Comparison of ENCODE assay signal across 15 cellular contexts in the genomic region with DNA sequence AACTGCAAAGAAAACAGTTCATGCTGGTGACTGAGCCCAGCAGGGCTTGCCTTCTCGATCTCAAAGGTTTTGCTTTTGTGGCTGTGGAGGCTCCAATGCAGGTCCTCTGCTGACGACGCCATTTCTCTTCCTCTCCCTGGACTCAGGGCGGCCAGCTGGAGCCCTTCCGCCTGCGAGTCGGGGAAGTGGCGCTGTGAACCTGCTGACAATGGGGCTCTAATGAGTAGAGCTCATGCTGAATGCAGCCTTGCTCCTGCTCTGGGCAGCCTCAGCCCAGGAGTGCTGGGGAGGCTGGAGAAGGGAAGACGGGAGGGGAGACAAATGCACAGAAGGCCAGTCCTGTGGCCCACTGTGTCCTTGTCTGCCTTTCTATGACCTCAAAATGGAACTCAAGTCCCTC.
"Had no signal": no experiment of that assay in that cellular context is flagged by ENCODE, and none has a peak within 500 bp of the region (broad histone marks: within the 10 kb centered on the region; RNA-seq: fewer than 3 reads in every experiment).

No MANE protein-coding gene starts in this region.

- H3K27ac Mint-ChIP-seq: activated T-helper 1 cell treated with anti-CD3 and anti-CD28 coated beads, Interleukin-12 subunit alpha, Interleukin-12 subunit beta, Interleukin-2, Interleukin-4 antibody, amounts not matched to agents 30 ng/mL and 10 ng/mL and 1 ng/mL, durations not matched to agents 14 hours and 24 hours and 36 hours had no signal

- H3K9me3 ChIP-seq: left ventricle myocardium inferior, vagina had no signal

- H3K9me3 Mint-ChIP-seq: activated T-helper 1 cell treated with anti-CD3 and anti-CD28 coated beads, Interleukin-12 subunit alpha, Interleukin-12 subunit beta, Interleukin-2, Interleukin-4 antibody, amounts not matched to agents 30 ng/mL and 10 ng/mL and 1 ng/mL, durations not matched to agents 14 hours and 24 hours and 36 hours; naive thymus-derived CD4-positive, alpha-beta T cell had no signal

- FAIRE-seq: astrocyte, endometrium, frontal cortex, keratinocyte had no signal

- H3K27me3 Mint-ChIP-seq: naive thymus-derived CD4-positive, alpha-beta T cell had no signal

- DNase-seq: activated CD4-positive, alpha-beta T cell treated with anti-CD3 and anti-CD28 coated beads, Interleukin-2, amount 50 U/mL, for 48 hours; activated gamma-delta T cell treated with Interleukin-2 at 50 U/mL for 16 hours; activated T-cell treated with anti-CD3 and anti-CD28 coated beads for 4 hours; left ventricle myocardium inferior; naive thymus-derived CD4-positive, alpha-beta T cell; stimulated activated CD8-positive, alpha-beta memory T cell treated with anti-CD3 and anti-CD28 coated beads, Interleukin-4, amount 100 ng/mL, for 48 hours; stimulated activated naive CD4-positive, alpha-beta T cell treated with Interleukin-2 at 50 U/mL for 16 hours; trophoblast cell had no signal

- H3K4me3 ChIP-seq: left ventricle myocardium inferior, SK-N-MC, vagina had no signal

- H3K27ac ChIP-seq: left ventricle myocardium inferior, SK-N-MC had no signal

- ATAC-seq: naive thymus-derived CD4-positive, alpha-beta T cell had no signal

- H3K4me3 Mint-ChIP-seq: activated T-helper 1 cell treated with anti-CD3 and anti-CD28 coated beads, Interleukin-12 subunit alpha, Interleukin-12 subunit beta, Interleukin-2, Interleukin-4 antibody, amounts not matched to agents 30 ng/mL and 10 ng/mL and 1 ng/mL, durations not matched to agents 14 hours and 24 hours and 36 hours; naive thymus-derived CD4-positive, alpha-beta T cell had no signal

- H3K27me3 ChIP-seq: vagina had no signal
